ENCODE assay signal across 2 cellular contexts in genomic region chr1:27476222-27476621, GRCh38.
TF ChIP-seq lines count a peak whose summit lies in the region.

No MANE protein-coding gene starts in this region.

TF ChIP-seq in WTC11, 78 proteins besides CTCF, POLR2A, EP300 and RAD21 (continued from another document):
- no peak for TF ChIP-seq ZNF532 (CRISPR knock-in tag; IDR thresholded peaks at IDR 0.05; ENCODE audit: borderline replicate concordance)
- TF ChIP-seq ATF6 (CRISPR knock-in tag; IDR thresholded peaks at IDR 0.05) = no peak
- no peak for TF ChIP-seq KAT7 (CRISPR knock-in tag; IDR thresholded peaks at IDR 0.05; ENCODE audit: borderline replicate concordance)
- no peak for TF ChIP-seq FOXJ3 (CRISPR knock-in tag; IDR thresholded peaks at IDR 0.05; ENCODE audit: borderline replicate concordance)
- TF ChIP-seq ZSCAN18 (CRISPR knock-in tag; IDR thresholded peaks at IDR 0.05) = no peak
- no peak for TF ChIP-seq FOXK1 (CRISPR knock-in tag; IDR thresholded peaks at IDR 0.05)
- TF ChIP-seq E2F1 (CRISPR knock-in tag; IDR thresholded peaks at IDR 0.05) = no peak

TF ChIP-seq in HEK293T, 16 proteins besides CTCF, POLR2A, EP300 and RAD21 (continued from another document):
- TF ChIP-seq TARDBP (IDR thresholded peaks at IDR 0.05) (no peak), FOXK2 (IDR thresholded peaks at IDR 0.05) (no peak), FOXA1 (IDR thresholded peaks at IDR 0.05) (no peak), L3MBTL2 (conservative IDR thresholded peaks at IDR 0.05) (no peak)
